8 cellular contexts compared by ENCODE assay signal in genomic region chr14:100297320-100298300, GRCh38.
A peak's percentile ranks its signal among the peaks of the same experiment; 100 is the strongest.
DNase-seq lines count a peak whose midpoint lies in the region; ATAC-seq, FAIRE-seq and TF ChIP-seq lines count a peak whose summit lies in the region.

No MANE protein-coding gene starts in this region.

- H3K27me3 ChIP-seq in OCI-LY3 (ENCODE audit: low read depth, low read length), result no peaks in the 10 kb centered on the region

- peaks cover 18% of the 10 kb centered on the region for H3K4me1 ChIP-seq in OCI-LY3 (ENCODE audit: low read length)

- TF ChIP-seq CTCF in OCI-LY3 (IDR thresholded peaks at IDR 0.05; ENCODE audit: low read depth, low read length) (no peak), fibroblast of pulmonary artery (IDR thresholded peaks at IDR 0.05; ENCODE audit: low read length, missing control alignments) (no peak)

- H2AFZ ChIP-seq in OCI-LY3 (ENCODE audit: low read depth, low read length), result peak overlapping the region; percentile 17; the same call in 1 of the 2 replicates

- no peaks in the 10 kb centered on the region for H3K79me2 ChIP-seq in OCI-LY3 (ENCODE audit: low read length)

- H3K4me3 ChIP-seq in OCI-LY3 (ENCODE audit: low read length) (peak overlapping the region; percentile 17; the same call in 1 of the 2 replicates), fibroblast of pulmonary artery (replicated peaks; ENCODE audit: low read depth, low read length) (no peak overlapping the region)

- in situ Hi-C loops in ACHN (cut with HindIII; ENCODE audit: low pct_ligation_motif_present, low pct_unique_long_range_greater_than_20kb, low sequenced_read_pairs), result no loop called here

- peak overlapping the region; percentile 62 for H3K4me2 ChIP-seq in OCI-LY3 (ENCODE audit: low read length)

- H3K9me3 ChIP-seq in OCI-LY3 (ENCODE audit: insufficient read depth, low read length), result no peaks in the 10 kb centered on the region

- H3K36me3 ChIP-seq in OCI-LY3 (replicated peaks; ENCODE audit: low read depth, low read length), result no peaks in the 10 kb centered on the region

- H3K9ac ChIP-seq in OCI-LY3 (ENCODE audit: low read length), result peak overlapping the region; percentile 11; the same call in 1 of the 2 replicates

- H4K20me1 ChIP-seq in OCI-LY3 (ENCODE audit: insufficient read depth, low read length), result no peaks in the 10 kb centered on the region

- peak; percentile 91 for FAIRE-seq in GM18507 (lab: Jason Lieb, UNC)

- DNase-seq in GM18507 (ENCODE audit: extremely low spot score, insufficient read length, low read depth) (no peak), fibroblast of pulmonary artery (ENCODE audit: low read depth) (peak; percentile 76), pons (ENCODE audit: low spot score) (peak; percentile 92), ACHN (no peak), NCI-H2196 treated with DMSO at 0.1 percent for 48 hours (lab: John Stamatoyannopoulos, UW; ENCODE audit: unreplicated experiment) (no peak)
- no peak for DNase-seq in stimulated activated CD8-positive, alpha-beta memory T cell treated with anti-CD3 and anti-CD28 coated beads, Interleukin-4, amount 100 ng/mL, for 48 hours

- no peak overlapping the region for H3K27ac ChIP-seq in OCI-LY3 (ENCODE audit: low read length)

- peak; percentile 82 for ATAC-seq in HG02571 (IDR thresholded peaks at IDR 0.05; ENCODE audit: unreplicated experiment)

Comparison
In these comparisons a context has a peak if more than half of its experiments do, and no peak if none do; other contexts are left out.
1. DNase-seq: peak in fibroblast of pulmonary artery (single experiment) and pons (single experiment); none in GM18507 (single experiment), stimulated activated CD8-positive, alpha-beta memory T cell treated with anti-CD3 and anti-CD28 coated beads, Interleukin-4, amount 100 ng/mL, for 48 hours (single experiment), ACHN (single experiment) and NCI-H2196 treated with DMSO at 0.1 percent for 48 hours (single experiment).